In genomic region chr2:43080626-43081025, GRCh38 we compare ENCODE assay signal across 20 cellular contexts.
DNase-seq lines count a peak whose midpoint lies in the region; ATAC-seq, FAIRE-seq and TF ChIP-seq lines count a peak whose summit lies in the region.
"Had no signal": no experiment of that assay in that cellular context is flagged by ENCODE, and none has a peak within 500 bp of the region (broad histone marks: within the 10 kb centered on the region; RNA-seq: fewer than 3 reads in every experiment).

No MANE protein-coding gene starts in this region.

- H3K9me3 Mint-ChIP-seq in stimulated activated naive B cell treated with anti-CD40 and anti-IgM and Interleukin-4, amounts not matched to agents 10 μg/mL and 1 μg/mL and 100 μg/mL, for 72 hours: no peaks in the 10 kb centered on the region
- H3K9me3 Mint-ChIP-seq: activated naive CD4-positive, alpha-beta T cell treated with anti-CD3 and anti-CD28 coated beads, Interleukin-2, amount 50 U/mL, for 24 hours; CD8-positive, alpha-beta T cell; central memory CD8-positive, alpha-beta T cell had no signal

- peaks cover 4% of the 10 kb centered on the region in 2 donors for H3K4me1 Mint-ChIP-seq in stimulated activated naive B cell treated with anti-CD40 and anti-IgM and Interleukin-4, amounts not matched to agents 10 μg/mL and 1 μg/mL and 100 μg/mL, for 72 hours

- ATAC-seq in left lung: no peak
- ATAC-seq in stimulated activated naive B cell treated with anti-CD40 and anti-IgM and Interleukin-4, amounts not matched to agents 10 μg/mL and 1 μg/mL and 100 μg/mL, for 72 hours (replicated peaks): no peak
- ATAC-seq: CD8-positive, alpha-beta T cell; HCT116 had no signal

- H3K27me3 ChIP-seq in H7 (ENCODE audit: control insufficient read depth, insufficient read depth, low read length) (no peaks in the 10 kb centered on the region), Peyer's patch (no peaks in the 10 kb centered on the region), left lung (no peaks in the 10 kb centered on the region)

- TF ChIP-seq POLR2A in Peyer's patch (IDR thresholded peaks at IDR 0.05): no peak

- no peak for FAIRE-seq in frontal cortex (lab: Jason Lieb, UNC)
- FAIRE-seq: TTC549 had no signal

- H3K27ac ChIP-seq in Peyer's patch (no peak overlapping the region), left lung (no peak overlapping the region)

- H3K4me3 ChIP-seq in H7 (ENCODE audit: insufficient read depth, low read depth, low read length): no peak overlapping the region
- no peak overlapping the region for H3K4me3 ChIP-seq in Peyer's patch
- no peak overlapping the region for H3K4me3 ChIP-seq in left lung
- H3K4me3 ChIP-seq: lung had no signal

- intact Hi-C loops in left lung (cut with DNase I): no loop called here

- H3K36me3 Mint-ChIP-seq in stimulated activated naive B cell treated with anti-CD40 and anti-IgM and Interleukin-4, amounts not matched to agents 10 μg/mL and 1 μg/mL and 100 μg/mL, for 72 hours: no peaks in the 10 kb centered on the region
- H3K36me3 Mint-ChIP-seq: activated naive CD4-positive, alpha-beta T cell treated with anti-CD3 and anti-CD28 coated beads, Interleukin-2, amount 50 U/mL, for 24 hours; CD8-positive, alpha-beta T cell had no signal

- TF ChIP-seq CTCF in Peyer's patch (IDR thresholded peaks at IDR 0.05): no peak
- TF ChIP-seq CTCF in left lung (IDR thresholded peaks at IDR 0.05): no peak

- peak overlapping the region; percentile 31 for H3K27ac Mint-ChIP-seq in stimulated activated naive B cell treated with anti-CD40 and anti-IgM and Interleukin-4, amounts not matched to agents 10 μg/mL and 1 μg/mL and 100 μg/mL, for 72 hours
- H3K27ac Mint-ChIP-seq: activated naive CD4-positive, alpha-beta T cell treated with anti-CD3 and anti-CD28 coated beads, Interleukin-2, amount 50 U/mL, for 24 hours; CD8-positive, alpha-beta T cell had no signal

- H3K27me3 Mint-ChIP-seq in stimulated activated naive B cell treated with anti-CD40 and anti-IgM and Interleukin-4, amounts not matched to agents 10 μg/mL and 1 μg/mL and 100 μg/mL, for 72 hours: no peaks in the 10 kb centered on the region
- H3K27me3 Mint-ChIP-seq: activated naive CD4-positive, alpha-beta T cell treated with anti-CD3 and anti-CD28 coated beads, Interleukin-2, amount 50 U/mL, for 24 hours; central memory CD8-positive, alpha-beta T cell had no signal

- H3K9me3 ChIP-seq in Peyer's patch: no peaks in the 10 kb centered on the region
- H3K9me3 ChIP-seq in left lung: no peaks in the 10 kb centered on the region

- H3K36me3 ChIP-seq in H7 (replicated peaks; ENCODE audit: control insufficient read depth, insufficient read depth, low read length): no peaks in the 10 kb centered on the region
- H3K36me3 ChIP-seq in Peyer's patch: no peaks in the 10 kb centered on the region
- H3K36me3 ChIP-seq in left lung: no peaks in the 10 kb centered on the region

- DNase-seq in H7: peak; percentile 43
- peak in 2 of 3 donors; percentile 18 to 41 for DNase-seq in Peyer's patch
- peak; percentile 30 to 60 for DNase-seq in left lung
- DNase-seq in stimulated activated naive B cell treated with anti-CD40 and anti-IgM and Interleukin-4, amounts not matched to agents 10 μg/mL and 1 μg/mL and 100 μg/mL, for 72 hours: no peak
- no peak for DNase-seq in activated T-cell treated with anti-CD3 and anti-CD28 coated beads, Interleukin-2, amount 50 U/mL, for 48 hours
- no peak for DNase-seq in retina
- no peak for DNase-seq in frontal cortex (ENCODE audit: low spot score in 2 of 2)
- DNase-seq: anterior cingulate cortex; CD8-positive, alpha-beta T cell; DMS53; erythroblast; foreskin melanocyte; hypothalamus; NCI-H146; NCI-H69 had no signal

- no peak overlapping the region for H3K4me3 Mint-ChIP-seq in stimulated activated naive B cell treated with anti-CD40 and anti-IgM and Interleukin-4, amounts not matched to agents 10 μg/mL and 1 μg/mL and 100 μg/mL, for 72 hours
- H3K4me3 Mint-ChIP-seq: activated naive CD4-positive, alpha-beta T cell treated with anti-CD3 and anti-CD28 coated beads, Interleukin-2, amount 50 U/mL, for 24 hours; CD8-positive, alpha-beta T cell; central memory CD8-positive, alpha-beta T cell had no signal

- H3K4me1 ChIP-seq in Peyer's patch (peaks cover 0 to 41% (median 4%) of the 10 kb centered on the region in 4 donors), left lung (peaks cover 35 to 54% of the 10 kb centered on the region in 2 donors)

Comparison
In these comparisons a context has a peak if more than half of its experiments do, and no peak if none do; other contexts are left out.
1. DNase-seq: peak in H7 (single experiment), Peyer's patch (2 of 3) and left lung (2 of 2); none in stimulated activated naive B cell treated with anti-CD40 and anti-IgM and Interleukin-4, amounts not matched to agents 10 μg/mL and 1 μg/mL and 100 μg/mL, for 72 hours (single experiment), activated T-cell treated with anti-CD3 and anti-CD28 coated beads, Interleukin-2, amount 50 U/mL, for 48 hours (0 of 2), retina (single experiment) and frontal cortex (0 of 2).